In the genomic region with DNA sequence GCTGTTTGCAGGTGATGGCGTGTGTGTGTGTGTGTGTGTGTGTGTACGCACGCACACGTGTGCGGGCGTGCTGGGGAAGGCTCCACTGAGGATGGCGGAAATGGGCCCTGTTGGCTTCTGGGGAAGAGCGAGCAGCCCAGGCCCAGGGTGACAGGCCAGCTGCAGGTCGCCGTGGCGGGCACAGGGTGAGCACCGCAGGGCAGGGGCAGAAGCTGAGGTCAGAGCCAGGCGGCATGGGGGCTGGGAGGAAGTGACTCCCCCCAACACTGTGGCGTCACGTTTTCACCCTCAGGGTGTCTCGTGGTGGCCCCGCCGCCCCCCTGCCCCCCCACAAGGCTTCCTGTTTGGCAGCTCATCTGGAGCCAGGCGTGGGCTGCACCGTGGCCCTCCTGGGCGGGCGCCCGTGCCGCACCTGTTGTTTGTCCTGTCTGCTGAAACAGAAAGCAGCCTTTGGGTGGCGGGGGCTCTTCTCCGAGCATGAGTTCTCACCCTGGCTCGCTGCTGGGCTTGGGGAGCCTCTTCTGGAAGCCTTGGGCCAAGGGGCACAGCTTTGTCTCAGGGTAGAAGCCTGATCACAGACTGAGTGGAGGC, we compare ENCODE assay signal across 8 cellular contexts. TPM values are rescaled to one million over a fixed set of nuclear protein-coding genes. Genes with fewer than 3 reads are reported as not detected.
DNase-seq lines count a peak whose midpoint lies in the region; ATAC-seq and TF ChIP-seq lines count a peak whose summit lies in the region.

No MANE protein-coding gene starts in this region.

- H3K27ac ChIP-seq in foreskin keratinocyte = no peak overlapping the region

- peak; percentile 82 for DNase-seq in GM10266 (ENCODE audit: extremely low spot score)
- peak in 2 of 3 experiments; percentile 100 for DNase-seq in NCI-H1417 (lab: John Stamatoyannopoulos, UW)
- peak; percentile 84 for DNase-seq in activated T-cell treated with anti-CD3 and anti-CD28 coated beads, Interleukin-2, amount 50 U/mL, for 4 hours
- no peak for DNase-seq in left lobe of liver (ENCODE audit: low spot score)
- DNase-seq in stimulated activated CD8-positive, alpha-beta memory T cell treated with anti-CD3 and anti-CD28 coated beads, Interleukin-15, amount 100 ng/mL, for 24 hours (ENCODE audit: low read depth) = peak; percentile 58
- DNase-seq in foreskin keratinocyte = no peak
- DNase-seq in Calu3 = no peak

- H3K4me3 Mint-ChIP-seq in activated T-cell treated with anti-CD3 and anti-CD28 coated beads, Interleukin-2, amount 50 U/mL, for 4 hours = peak overlapping the region; percentile 74
- H3K4me3 Mint-ChIP-seq in Calu3 (ENCODE audit: low read depth, unreplicated experiment) = no peak overlapping the region

- no peaks in the 10 kb centered on the region for H3K27me3 Mint-ChIP-seq in activated T-cell treated with anti-CD3 and anti-CD28 coated beads, Interleukin-2, amount 50 U/mL, for 4 hours (ENCODE audit: low read depth)
- H3K27me3 Mint-ChIP-seq in Calu3 (ENCODE audit: unreplicated experiment) = no peaks in the 10 kb centered on the region

- intact Hi-C loops in Calu3 (cut with micrococcal nuclease; ENCODE audit: unreplicated experiment) = no loop called here

- no peak overlapping the region for H3K27ac Mint-ChIP-seq in Calu3 (ENCODE audit: unreplicated experiment)

- ATAC-seq in GM21737 (IDR thresholded peaks at IDR 0.05; ENCODE audit: unreplicated experiment) = peak; percentile 48
- ATAC-seq in activated T-cell treated with anti-CD3 and anti-CD28 coated beads, Interleukin-2, amount 50 U/mL, for 4 hours = peak; percentile 64 to 67
- ATAC-seq in left lobe of liver = peak; percentile 21
- ATAC-seq in foreskin keratinocyte = no peak

- H3K9me3 Mint-ChIP-seq in activated T-cell treated with anti-CD3 and anti-CD28 coated beads, Interleukin-2, amount 50 U/mL, for 4 hours = no peaks in the 10 kb centered on the region
- no peaks in the 10 kb centered on the region for H3K9me3 Mint-ChIP-seq in Calu3 (ENCODE audit: low read depth, unreplicated experiment)

- peaks cover 42% of the 10 kb centered on the region for H3K36me3 Mint-ChIP-seq in activated T-cell treated with anti-CD3 and anti-CD28 coated beads, Interleukin-2, amount 50 U/mL, for 4 hours (ENCODE audit: insufficient read depth)
- H3K36me3 Mint-ChIP-seq in Calu3 (ENCODE audit: insufficient read depth, unreplicated experiment) = peaks cover 17% of the 10 kb centered on the region

- H3K4me1 ChIP-seq in foreskin keratinocyte = no peaks in the 10 kb centered on the region

- no peaks in the 10 kb centered on the region for H3K27me3 ChIP-seq in foreskin keratinocyte

- CTCF ChIA-PET in Calu3 (lab: Charles Lee) = interaction anchor here (0.6 kb wide), 1 partner anchor 92 kb away, joined by 3 read pairs; no protein-coding TSS in a partner anchor

- peaks cover 93% of the 10 kb centered on the region for H3K4me1 Mint-ChIP-seq in activated T-cell treated with anti-CD3 and anti-CD28 coated beads, Interleukin-2, amount 50 U/mL, for 4 hours (ENCODE audit: low read depth)
- no peaks in the 10 kb centered on the region for H3K4me1 Mint-ChIP-seq in Calu3 (ENCODE audit: low read depth, unreplicated experiment)

- no TSS peak for BruUV-seq in Calu3 (replicated peaks; lab: Mats Ljungman, UMichigan)

- TF ChIP-seq CTCF in GM10266 (IDR thresholded peaks at IDR 0.05; ENCODE audit: control insufficient read depth, insufficient read depth, low read depth, missing control alignments) (no peak), foreskin keratinocyte (conservative IDR thresholded peaks at IDR 0.05) (no peak), Calu3 (IDR thresholded peaks at IDR 0.05; ENCODE audit: unreplicated experiment) (no peak)

RNA-seq across cellular contexts. Expression of a gene that starts 7.1 kb away (rescaled TPM):
- 100 to 1,000 TPM; 123 to 172 (median 129) TPM for total RNA-seq in activated T-cell treated with anti-CD3 and anti-CD28 coated beads, Interleukin-2, amount 50 U/mL, for 4 hours
- total RNA-seq in left lobe of liver = 6.0 TPM
- total RNA-seq in foreskin keratinocyte = 16.7 and 18.0 TPM in 2 replicates
- 18.0 and 21.2 TPM in 2 replicates for polyA plus RNA-seq in foreskin keratinocyte
- 29.5 and 32.0 TPM in 2 replicates for total RNA-seq in Calu3 (2022)

RNA-seq across cellular contexts. Expression of a gene that starts 47.3 kb away (rescaled TPM):
- total RNA-seq in activated T-cell treated with anti-CD3 and anti-CD28 coated beads, Interleukin-2, amount 50 U/mL, for 4 hours = 10 to 100 TPM; 64.7 to 73.8 (median 68.5) TPM
- total RNA-seq in left lobe of liver = 9.0 TPM
- total RNA-seq in foreskin keratinocyte = 34.1 and 35.0 TPM in 2 replicates
- polyA plus RNA-seq in foreskin keratinocyte = 28.4 and 34.2 TPM in 2 replicates
- 59.5 and 64.1 TPM in 2 replicates for total RNA-seq in Calu3 (2022)

Comparison
In these comparisons a context has a peak if more than half of its experiments do, and no peak if none do; other contexts are left out.
1. DNase-seq: peak in GM10266 (single experiment), NCI-H1417 (2 of 3), activated T-cell treated with anti-CD3 and anti-CD28 coated beads, Interleukin-2, amount 50 U/mL, for 4 hours (single experiment) and stimulated activated CD8-positive, alpha-beta memory T cell treated with anti-CD3 and anti-CD28 coated beads, Interleukin-15, amount 100 ng/mL, for 24 hours (single experiment); none in left lobe of liver (single experiment), foreskin keratinocyte (0 of 2) and Calu3 (single experiment).